Comparison of ENCODE assay signal across 7 cellular contexts in the genomic region with DNA sequence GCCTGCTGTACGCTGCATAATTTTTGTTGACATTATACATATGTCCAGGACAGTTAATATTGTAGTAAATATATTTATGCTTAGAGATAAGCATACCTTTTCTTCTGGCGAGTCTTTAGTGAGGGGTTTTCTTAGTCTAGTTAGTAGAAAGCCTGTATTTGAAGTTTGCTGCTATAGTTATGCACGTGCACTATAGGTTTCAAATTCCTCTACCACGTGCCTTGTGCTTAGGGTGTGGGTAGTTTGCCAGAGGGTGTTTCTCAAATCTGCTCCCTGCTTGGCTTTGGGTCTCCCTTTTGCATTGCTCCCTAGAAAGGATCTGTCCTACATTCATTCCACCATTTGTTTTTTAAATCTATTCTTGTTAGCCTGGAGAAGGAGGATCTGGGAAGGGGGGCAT.
"Had no signal": no experiment of that assay in that cellular context is flagged by ENCODE, and none has a peak within 500 bp of the region (broad histone marks: within the 10 kb centered on the region; RNA-seq: fewer than 3 reads in every experiment).

No MANE protein-coding gene starts in this region.

- H3K4me1 Mint-ChIP-seq: IgD-negative memory B cell had no signal

- DNase-seq: IMR-90, KBM-7, KG1 had no signal

- ATAC-seq: K562 had no signal

- H3K4me3 ChIP-seq: K562 had no signal

- H3K4me3 Mint-ChIP-seq: IgD-negative memory B cell had no signal

- H3K27ac Mint-ChIP-seq: IgD-negative memory B cell had no signal

- H3K27ac ChIP-seq: HL-60 had no signal

- H3K27me3 Mint-ChIP-seq: IgD-negative memory B cell had no signal

- FAIRE-seq: HTR-8/SVneo, K562 had no signal
